Comparison of ENCODE assay signal across 12 cellular contexts in the genomic region with DNA sequence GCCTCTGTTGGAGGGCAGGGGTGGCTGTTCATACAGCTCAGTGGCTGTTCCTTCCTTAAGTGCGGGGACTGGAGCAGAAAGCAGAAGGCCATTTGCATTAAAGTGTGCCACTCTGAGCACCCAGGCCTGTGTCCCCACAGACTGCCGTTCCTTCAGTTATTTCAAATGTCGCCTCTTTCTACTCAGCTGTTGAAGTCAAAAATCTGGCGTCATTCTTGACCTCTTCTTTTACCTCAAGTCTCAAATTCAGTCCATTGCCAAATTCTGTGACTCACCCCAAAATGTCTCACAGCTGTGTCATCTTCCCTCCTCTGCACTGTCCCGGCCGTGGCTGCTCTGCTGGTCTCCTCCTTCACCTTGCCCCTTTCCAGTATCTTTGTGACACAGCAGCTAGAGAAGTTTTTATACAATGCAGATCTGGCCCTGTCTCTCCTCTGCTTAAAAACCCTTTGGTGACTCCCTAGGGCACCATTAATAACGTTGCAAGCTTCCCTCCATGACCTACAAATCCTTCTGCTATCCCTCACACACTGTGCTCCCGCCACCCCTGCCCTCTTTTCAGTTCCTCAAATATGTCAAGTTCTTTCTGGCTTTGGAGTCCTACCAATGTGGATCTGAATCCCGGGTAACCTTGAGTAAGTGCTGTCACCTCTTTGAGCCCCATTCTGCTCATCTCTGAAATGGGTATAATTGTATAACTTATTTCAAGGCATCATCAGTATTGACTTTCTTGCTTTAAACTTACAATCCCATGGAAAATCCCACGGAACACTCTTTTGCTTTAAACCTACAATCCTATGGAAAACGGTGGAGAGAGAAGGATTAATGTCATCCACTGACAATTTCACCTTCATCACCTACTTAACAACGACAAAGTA.
DNase-seq lines count a peak whose midpoint lies in the region; ATAC-seq and TF ChIP-seq lines count a peak whose summit lies in the region.
"Had no signal": no experiment of that assay in that cellular context is flagged by ENCODE, and none has a peak within 500 bp of the region (broad histone marks: within the 10 kb centered on the region; RNA-seq: fewer than 3 reads in every experiment).

No MANE protein-coding gene starts in this region.

- peak overlapping the region; percentile 20 for H3K4me2 ChIP-seq in fibroblast of lung (ENCODE audit: extremely low read depth, insufficient read depth, low read length)

- DNase-seq in Right ventricle myocardium superior (no peak), left ventricle myocardium inferior (no peak), RWPE2 (ENCODE audit: low spot score) (no peak), fibroblast of lung (ENCODE audit: low read depth in 2 of 2) (peak; percentile 76 to 87)
- DNase-seq in stimulated activated naive B cell treated with anti-CD40 and anti-IgM and Interleukin-4, amounts not matched to agents 10 μg/mL and 1 μg/mL and 100 μg/mL, for 72 hours = no peak
- no peak for DNase-seq in activated CD4-positive, alpha-beta memory T cell treated with anti-CD3 and anti-CD28 coated beads for 36 hours
- DNase-seq: activated T-cell treated with anti-CD3 and anti-CD28 coated beads, Interleukin-2, amount 50 U/mL, for 1 hour; BE2C; effector memory CD4-positive, alpha-beta T cell had no signal

- no peak for TF ChIP-seq CTCF in left ventricle myocardium inferior (IDR thresholded peaks at IDR 0.05; ENCODE audit: borderline replicate concordance)
- no peak for TF ChIP-seq CTCF in RWPE2 (IDR thresholded peaks at IDR 0.05; ENCODE audit: poor library complexity, severe bottlenecking)
- TF ChIP-seq CTCF in fibroblast of lung (conservative IDR thresholded peaks at IDR 0.05 in 1 of 2, IDR thresholded peaks at IDR 0.05 in 1 of 2; ENCODE audit: low read depth in 1 of 2, low read length in 2 of 2) = no peak

- H3K27ac Mint-ChIP-seq in stimulated activated naive B cell treated with anti-CD40 and anti-IgM and Interleukin-4, amounts not matched to agents 10 μg/mL and 1 μg/mL and 100 μg/mL, for 72 hours = no peak overlapping the region
- H3K27ac Mint-ChIP-seq in activated CD4-positive, alpha-beta memory T cell treated with anti-CD3 and anti-CD28 coated beads for 36 hours = no peak overlapping the region

- H3K27ac ChIP-seq in left ventricle myocardium inferior (replicated peaks) (no peak overlapping the region), RWPE2 (ENCODE audit: poor library complexity, severe bottlenecking) (peak overlapping the region; percentile 3), fibroblast of lung (ENCODE audit: insufficient read depth, low read length) (no peak overlapping the region)
- H3K27ac ChIP-seq: tibial nerve had no signal

- H3K36me3 ChIP-seq in left ventricle myocardium inferior = no peaks in the 10 kb centered on the region
- no peaks in the 10 kb centered on the region for H3K36me3 ChIP-seq in RWPE2 (ENCODE audit: low read depth)
- no peaks in the 10 kb centered on the region for H3K36me3 ChIP-seq in fibroblast of lung (ENCODE audit: control insufficient read depth, insufficient read depth, low read length)
- H3K36me3 ChIP-seq: BE2C, tibial nerve had no signal

- no peaks in the 10 kb centered on the region for H3K9me3 ChIP-seq in left ventricle myocardium inferior (replicated peaks)
- H3K9me3 ChIP-seq in RWPE2 (ENCODE audit: severe bottlenecking) = no peaks in the 10 kb centered on the region
- H3K9me3 ChIP-seq in fibroblast of lung (ENCODE audit: control insufficient read depth, insufficient read depth, low read depth, low read length) = no peaks in the 10 kb centered on the region
- H3K9me3 ChIP-seq: BE2C, tibial nerve had no signal

- intact Hi-C loops in Right ventricle myocardium superior (cut with DNase I) = no loop called here
- intact Hi-C loops in left ventricle myocardium inferior (cut with micrococcal nuclease) = no loop called here
- intact Hi-C loops in activated CD4-positive, alpha-beta memory T cell treated with anti-CD3 and anti-CD28 coated beads for 36 hours (cut with micrococcal nuclease) = no loop called here

- H3K4me1 ChIP-seq in left ventricle myocardium inferior (peaks cover 4% of the 10 kb centered on the region), RWPE2 (ENCODE audit: insufficient read depth, poor library complexity, severe bottlenecking) (peaks cover 17% of the 10 kb centered on the region), fibroblast of lung (ENCODE audit: control insufficient read depth, extremely low read depth, insufficient read depth, low read length) (peaks cover 2% of the 10 kb centered on the region)

- H3K9ac ChIP-seq in fibroblast of lung (ENCODE audit: insufficient read depth, low read length) = no peak overlapping the region

- POLR2A ChIA-PET in activated CD4-positive, alpha-beta memory T cell treated with anti-CD3 and anti-CD28 coated beads for 36 hours (lab: Charles Lee) = no interaction called here

- H3K4me1 Mint-ChIP-seq in stimulated activated naive B cell treated with anti-CD40 and anti-IgM and Interleukin-4, amounts not matched to agents 10 μg/mL and 1 μg/mL and 100 μg/mL, for 72 hours = peaks cover 23 to 30% of the 10 kb centered on the region in 2 donors
- no peaks in the 10 kb centered on the region for H3K4me1 Mint-ChIP-seq in activated CD4-positive, alpha-beta memory T cell treated with anti-CD3 and anti-CD28 coated beads for 36 hours (ENCODE audit: low read depth)

- H3K4me3 Mint-ChIP-seq in stimulated activated naive B cell treated with anti-CD40 and anti-IgM and Interleukin-4, amounts not matched to agents 10 μg/mL and 1 μg/mL and 100 μg/mL, for 72 hours = no peak overlapping the region
- no peak overlapping the region for H3K4me3 Mint-ChIP-seq in activated CD4-positive, alpha-beta memory T cell treated with anti-CD3 and anti-CD28 coated beads for 36 hours

- no peaks in the 10 kb centered on the region for H3K27me3 Mint-ChIP-seq in stimulated activated naive B cell treated with anti-CD40 and anti-IgM and Interleukin-4, amounts not matched to agents 10 μg/mL and 1 μg/mL and 100 μg/mL, for 72 hours
- H3K27me3 Mint-ChIP-seq in activated CD4-positive, alpha-beta memory T cell treated with anti-CD3 and anti-CD28 coated beads for 36 hours = no peaks in the 10 kb centered on the region

- H3K4me3 ChIP-seq in left ventricle myocardium inferior = no peak overlapping the region
- no peak overlapping the region for H3K4me3 ChIP-seq in RWPE2 (ENCODE audit: severe bottlenecking)
- H3K4me3 ChIP-seq in fibroblast of lung (replicated peaks in 1 of 4; ENCODE audit: control extremely low read depth in 1 of 4, insufficient read depth in 1 of 4, low read depth in 3 of 4, low read length in 4 of 4) = no peak overlapping the region
- H3K4me3 ChIP-seq: tibial nerve had no signal

- ATAC-seq in Right ventricle myocardium superior (ENCODE audit: poor library complexity) (peak; percentile 47), RWPE2 (ENCODE audit: low read depth) (peak; percentile 95), GM18498 (IDR thresholded peaks at IDR 0.05; ENCODE audit: unreplicated experiment) (no peak)
- peak; percentile 69 to 80 for ATAC-seq in stimulated activated naive B cell treated with anti-CD40 and anti-IgM and Interleukin-4, amounts not matched to agents 10 μg/mL and 1 μg/mL and 100 μg/mL, for 72 hours (replicated peaks)
- no peak for ATAC-seq in activated CD4-positive, CD25-positive, alpha-beta regulatory T cell treated with anti-CD3 and anti-CD28 coated beads, Interleukin-2, amount 50 U/mL, for 24 hours

- H2AFZ ChIP-seq in fibroblast of lung (ENCODE audit: low read length) = no peak overlapping the region

- H3K36me3 Mint-ChIP-seq in stimulated activated naive B cell treated with anti-CD40 and anti-IgM and Interleukin-4, amounts not matched to agents 10 μg/mL and 1 μg/mL and 100 μg/mL, for 72 hours = no peaks in the 10 kb centered on the region
- H3K36me3 Mint-ChIP-seq in activated CD4-positive, alpha-beta memory T cell treated with anti-CD3 and anti-CD28 coated beads for 36 hours = no peaks in the 10 kb centered on the region

- H3K27me3 ChIP-seq in left ventricle myocardium inferior (ENCODE audit: low read depth) (no peaks in the 10 kb centered on the region), RWPE2 (ENCODE audit: insufficient read depth, poor library complexity, severe bottlenecking) (no peaks in the 10 kb centered on the region), fibroblast of lung (ENCODE audit: control insufficient read depth, insufficient read depth, low read length) (no peaks in the 10 kb centered on the region)
- H3K27me3 ChIP-seq: BE2C, tibial nerve had no signal

- H3K9me3 Mint-ChIP-seq in stimulated activated naive B cell treated with anti-CD40 and anti-IgM and Interleukin-4, amounts not matched to agents 10 μg/mL and 1 μg/mL and 100 μg/mL, for 72 hours = peaks cover 0 to 2% of the 10 kb centered on the region in 2 donors
- no peaks in the 10 kb centered on the region for H3K9me3 Mint-ChIP-seq in activated CD4-positive, alpha-beta memory T cell treated with anti-CD3 and anti-CD28 coated beads for 36 hours

- CTCF ChIA-PET in activated CD4-positive, alpha-beta memory T cell treated with anti-CD3 and anti-CD28 coated beads for 36 hours (lab: Charles Lee) = no interaction called here

- H4K20me1 ChIP-seq in fibroblast of lung (ENCODE audit: control insufficient read depth, extremely low read depth, insufficient read depth, low read length) = no peaks in the 10 kb centered on the region

- H3K79me2 ChIP-seq in fibroblast of lung (ENCODE audit: control insufficient read depth, insufficient read depth, low read length) = no peaks in the 10 kb centered on the region

Comparison
In these comparisons a context has a peak if more than half of its experiments do, and no peak if none do; other contexts are left out.
1. ATAC-seq: peak in Right ventricle myocardium superior (single experiment), RWPE2 (single experiment) and stimulated activated naive B cell treated with anti-CD40 and anti-IgM and Interleukin-4, amounts not matched to agents 10 μg/mL and 1 μg/mL and 100 μg/mL, for 72 hours (2 of 2); none in activated CD4-positive, CD25-positive, alpha-beta regulatory T cell treated with anti-CD3 and anti-CD28 coated beads, Interleukin-2, amount 50 U/mL, for 24 hours (0 of 2) and GM18498 (single experiment).
2. DNase-seq: peak in fibroblast of lung (2 of 2); none in Right ventricle myocardium superior (single experiment), left ventricle myocardium inferior (single experiment), RWPE2 (single experiment), stimulated activated naive B cell treated with anti-CD40 and anti-IgM and Interleukin-4, amounts not matched to agents 10 μg/mL and 1 μg/mL and 100 μg/mL, for 72 hours (single experiment) and activated CD4-positive, alpha-beta memory T cell treated with anti-CD3 and anti-CD28 coated beads for 36 hours (single experiment).